Comparison of ENCODE assay signal across 1 cellular context in the genomic region with DNA sequence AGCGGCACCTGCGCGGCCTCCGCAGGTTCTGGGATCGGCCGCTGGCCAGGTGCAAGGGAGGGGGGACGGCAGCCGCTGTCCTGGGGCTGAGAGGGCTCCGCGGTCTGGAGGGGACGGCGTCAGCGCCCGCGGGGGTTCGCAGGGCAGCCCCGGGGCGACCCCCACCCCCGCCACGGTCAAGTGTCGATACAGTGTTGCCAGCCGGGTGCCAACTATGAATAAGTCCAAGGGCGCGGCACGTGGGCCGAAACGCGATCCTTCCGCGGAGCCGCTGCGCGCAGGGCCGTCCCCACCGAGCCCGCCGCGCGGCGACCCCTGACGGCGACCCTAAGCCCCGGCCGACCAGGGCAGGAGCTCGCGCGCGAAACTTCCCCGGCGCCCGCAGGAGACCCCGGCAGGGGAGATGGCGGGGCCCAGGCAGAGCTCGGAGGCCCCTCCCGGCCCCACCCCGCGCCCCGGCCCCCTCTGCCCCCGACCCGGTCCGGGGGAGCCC.
A peak's percentile ranks its signal among the peaks of the same experiment; 100 is the strongest.
TF ChIP-seq lines count a peak whose summit lies in the region.

No MANE protein-coding gene starts in this region.

TF ChIP-seq in A549, 52 proteins besides CTCF, POLR2A, EP300 and RAD21 (continued from another document):
- TF ChIP-seq MAX (IDR thresholded peaks at IDR 0.05) (peak; percentile 91), ZNF302 (CRISPR knock-in tag; IDR thresholded peaks at IDR 0.05) (no peak), RARB (CRISPR knock-in tag; IDR thresholded peaks at IDR 0.05) (no peak)
- TF ChIP-seq, protein P1, sequence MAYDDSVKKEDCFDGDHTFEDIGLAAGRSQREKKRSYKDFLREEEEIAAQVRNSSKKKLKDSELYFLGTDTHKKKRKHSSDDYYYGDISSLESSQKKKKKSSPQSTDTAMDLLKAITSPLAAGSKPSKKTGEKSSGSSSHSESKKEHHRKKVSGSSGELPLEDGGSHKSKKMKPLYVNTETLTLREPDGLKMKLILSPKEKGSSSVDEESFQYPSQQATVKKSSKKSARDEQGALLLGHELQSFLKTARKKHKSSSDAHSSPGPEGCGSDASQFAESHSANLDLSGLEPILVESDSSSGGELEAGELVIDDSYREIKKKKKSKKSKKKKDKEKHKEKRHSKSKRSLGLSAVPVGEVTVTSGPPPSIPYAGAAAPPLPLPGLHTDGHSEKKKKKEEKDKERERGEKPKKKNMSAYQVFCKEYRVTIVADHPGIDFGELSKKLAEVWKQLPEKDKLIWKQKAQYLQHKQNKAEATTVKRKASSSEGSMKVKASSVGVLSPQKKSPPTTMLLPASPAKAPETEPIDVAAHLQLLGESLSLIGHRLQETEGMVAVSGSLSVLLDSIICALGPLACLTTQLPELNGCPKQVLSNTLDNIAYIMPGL (CRISPR knock-in tag; IDR thresholded peaks at IDR 0.05; ENCODE audit: borderline replicate concordance), result no peak
TF ChIP-seq in A549: peak in this region for 3.
